ENCODE assay signal across 29 cellular contexts in genomic region chr15:96415513-96416217, GRCh38.
DNase-seq lines count a peak whose midpoint lies in the region; ATAC-seq, FAIRE-seq and TF ChIP-seq lines count a peak whose summit lies in the region.
"Had no signal": no experiment of that assay in that cellular context is flagged by ENCODE, and none has a peak within 500 bp of the region (broad histone marks: within the 10 kb centered on the region; RNA-seq: fewer than 3 reads in every experiment).

No MANE protein-coding gene starts in this region.

- CTCF ChIA-PET in Calu3 (lab: Charles Lee): interaction anchor here (1.0 to 1.3 kb wide), 2 partner anchors 58 to 89 kb away, joined by 3 read pairs; no protein-coding TSS in a partner anchor

- TF ChIP-seq POLR2A in spleen (IDR thresholded peaks at IDR 0.05): no peak

- intact Hi-C loops in Calu3 (cut with micrococcal nuclease; ENCODE audit: unreplicated experiment) (loop anchor here (5.0 kb wide), 4 partner anchors 102 to 287 kb away; no protein-coding TSS in a partner anchor), spleen (cut with DNase I; ENCODE audit: low total_unique reads) (no loop called here), pancreas (cut with DNase I) (no loop called here)

- peak overlapping the region; percentile 76 for H3K27ac Mint-ChIP-seq in Calu3 (ENCODE audit: unreplicated experiment)
- H3K27ac Mint-ChIP-seq: activated naive CD4-positive, alpha-beta T cell treated with anti-CD3 and anti-CD28 coated beads for 36 hours; memory B cell; stimulated activated naive CD8-positive, alpha-beta T cell treated with anti-CD3 and anti-CD28 coated beads, Interleukin-15, Interleukin-2, amounts not matched to agents 100 ng/mL and 50 ng/mL, for 24 hours had no signal

- H3K36me3 Mint-ChIP-seq in Calu3 (ENCODE audit: insufficient read depth, unreplicated experiment): peaks cover 28% of the 10 kb centered on the region
- H3K36me3 Mint-ChIP-seq: memory B cell had no signal

- H3K36me3 ChIP-seq in SK-N-MC (ENCODE audit: insufficient read depth, low read length): no peaks in the 10 kb centered on the region
- H3K36me3 ChIP-seq in iPS-15b (ENCODE audit: control insufficient read depth, insufficient read depth, low read length): no peaks in the 10 kb centered on the region
- H3K36me3 ChIP-seq in spleen: no peaks in the 10 kb centered on the region
- no peaks in the 10 kb centered on the region for H3K36me3 ChIP-seq in pancreas
- H3K36me3 ChIP-seq: BLaER1, ovary, SJCRH30 had no signal

- no TSS peak for BruUV-seq in Calu3 (replicated peaks; lab: Mats Ljungman, UMichigan)

- TF ChIP-seq CTCF in Calu3 (IDR thresholded peaks at IDR 0.05; ENCODE audit: unreplicated experiment) (no peak), spleen (IDR thresholded peaks at IDR 0.05 in 8 of 11, conservative IDR thresholded peaks at IDR 0.05 in 3 of 11) (no peak), pancreas (IDR thresholded peaks at IDR 0.05) (no peak)

- DNase-seq in Calu3: no peak
- DNase-seq in SK-N-MC (ENCODE audit: low read depth, low spot score): no peak
- no peak for DNase-seq in spleen
- DNase-seq in NCI-H2171 (lab: John Stamatoyannopoulos, UW): no peak
- no peak for DNase-seq in frontal cortex (ENCODE audit: low spot score in 2 of 2)
- DNase-seq in pancreas: no peak
- no peak for DNase-seq in NCI-H446 (lab: John Stamatoyannopoulos, UW)
- DNase-seq: ACHN; activated CD8-positive, alpha-beta memory T cell treated with anti-CD3 and anti-CD28 coated beads for 24 hours; activated naive CD4-positive, alpha-beta T cell treated with anti-CD3 and anti-CD28 coated beads for 36 hours; activated T-cell treated with anti-CD3 and anti-CD28 coated beads, Interleukin-2, amount 50 U/mL, for 48 hours; cortex of kidney; DND-41; glutamatergic neuron; left cardiac atrium; NCI-H1092; NCI-H187; NCI-H69; ovary; SJCRH30; T-helper 1 cell; trophoblast cell had no signal

- no peaks in the 10 kb centered on the region for H3K9me3 ChIP-seq in SK-N-MC (ENCODE audit: low read depth, low read length)
- H3K9me3 ChIP-seq in iPS-15b (ENCODE audit: control insufficient read depth, insufficient read depth, low read length): no peaks in the 10 kb centered on the region
- H3K9me3 ChIP-seq in spleen: peaks cover 0 to 4% (median 0%) of the 10 kb centered on the region in 8 donors
- H3K9me3 ChIP-seq in pancreas: no peaks in the 10 kb centered on the region
- H3K9me3 ChIP-seq: ovary, SJCRH30 had no signal

- peak overlapping the region; percentile 70 for H3K4me3 Mint-ChIP-seq in Calu3 (ENCODE audit: low read depth, unreplicated experiment)
- H3K4me3 Mint-ChIP-seq: activated naive CD4-positive, alpha-beta T cell treated with anti-CD3 and anti-CD28 coated beads for 36 hours; memory B cell; stimulated activated naive CD8-positive, alpha-beta T cell treated with anti-CD3 and anti-CD28 coated beads, Interleukin-15, Interleukin-2, amounts not matched to agents 100 ng/mL and 50 ng/mL, for 24 hours had no signal

- ATAC-seq in pancreas: no peak
- ATAC-seq: GM12878, HCT116 had no signal

- no peaks in the 10 kb centered on the region for H3K9me3 Mint-ChIP-seq in Calu3 (ENCODE audit: low read depth, unreplicated experiment)
- H3K9me3 Mint-ChIP-seq: activated naive CD4-positive, alpha-beta T cell treated with anti-CD3 and anti-CD28 coated beads for 36 hours; memory B cell had no signal

- peaks cover 12% of the 10 kb centered on the region for H3K27me3 Mint-ChIP-seq in Calu3 (ENCODE audit: unreplicated experiment)

- peaks cover 62% of the 10 kb centered on the region for H3K4me1 Mint-ChIP-seq in Calu3 (ENCODE audit: low read depth, unreplicated experiment)
- H3K4me1 Mint-ChIP-seq: memory B cell had no signal

- H3K4me1 ChIP-seq in iPS-15b (ENCODE audit: control insufficient read depth, insufficient read depth, low read length) (peaks cover 1% of the 10 kb centered on the region), spleen (peaks cover 0 to 21% (median 11%) of the 10 kb centered on the region in 6 donors), pancreas (peaks cover 0 to 4% (median 0%) of the 10 kb centered on the region in 3 donors)
- H3K4me1 ChIP-seq: BLaER1 had no signal

- no peak overlapping the region for H3K9ac ChIP-seq in SK-N-MC (ENCODE audit: insufficient read length)
- H3K9ac ChIP-seq in iPS-15b (ENCODE audit: low read depth, low read length): no peak overlapping the region
- H3K9ac ChIP-seq: BLaER1 had no signal

- H3K4me3 ChIP-seq in SK-N-MC (peak overlapping the region; percentile 77), iPS-15b (ENCODE audit: low read depth, low read length) (peak overlapping the region; percentile 24), spleen (peak overlapping the region in 5 of 8 donors; percentile 27 to 61 (median 30)), pancreas (peak overlapping the region in 1 of 4 donors; percentile 20)
- H3K4me3 ChIP-seq: BLaER1, GM12878, ovary, SJCRH30 had no signal

- 11 to 26% (median 14%) methylated on average over 18 to 21 of the region's 21 CpGs for WGBS in spleen, 5 donors
- 16 to 17% methylated on average over 21 of the region's 21 CpGs for WGBS in pancreas, 2 donors

- H3K27ac ChIP-seq in SK-N-MC (no peak overlapping the region), spleen (no peak overlapping the region), pancreas (no peak overlapping the region)
- H3K27ac ChIP-seq: BLaER1, ovary, SJCRH30 had no signal

- FAIRE-seq in frontal cortex (lab: Jason Lieb, UNC): no peak
- FAIRE-seq in pancreas (lab: Jason Lieb, UNC): no peak
- FAIRE-seq: GM12878, HepG2 had no signal

- H3K27me3 ChIP-seq in iPS-15b (ENCODE audit: control insufficient read depth, insufficient read depth, low read length): peaks cover 100% of the 10 kb centered on the region
- peaks cover 3 to 100% (median 71%) of the 10 kb centered on the region in 7 donors for H3K27me3 ChIP-seq in spleen (replicated peaks in 1 of 7)
- peaks cover 0 to 73% (median 8%) of the 10 kb centered on the region in 4 donors for H3K27me3 ChIP-seq in pancreas
- H3K27me3 ChIP-seq: ovary, SJCRH30 had no signal
